Comparison of ENCODE assay signal across 8 cellular contexts in genomic region chr2:64595397-64596160, GRCh38.
DNase-seq lines count a peak whose midpoint lies in the region; ATAC-seq, FAIRE-seq and TF ChIP-seq lines count a peak whose summit lies in the region.

No MANE protein-coding gene starts in this region.

- no peak for ATAC-seq in GM18519 (IDR thresholded peaks at IDR 0.05; ENCODE audit: low FRiP score, unreplicated experiment)

- H3K4me3 ChIP-seq in AG09309 (ENCODE audit: control insufficient read depth, low read depth, low read length) = no peak overlapping the region
- H3K4me3 ChIP-seq in astrocyte of the cerebellum (ENCODE audit: low read depth, low read length) = no peak overlapping the region

- in situ Hi-C loops in astrocyte of the cerebellum (cut with HindIII; ENCODE audit: low sequenced_read_pairs) = no loop called here

- TF ChIP-seq CTCF in AG09309 (IDR thresholded peaks at IDR 0.05; ENCODE audit: control insufficient read depth, insufficient read depth, low read depth, low read length, missing control alignments) (peak; percentile 23), astrocyte of the cerebellum (IDR thresholded peaks at IDR 0.05; ENCODE audit: low read depth, low read length, missing control alignments) (peak; percentile 47)

- FAIRE-seq in HTR-8/SVneo (lab: Jason Lieb, UNC) = no peak

- no peak for DNase-seq in AG09309 (ENCODE audit: low read depth)
- DNase-seq in HTR-8/SVneo (ENCODE audit: insufficient read length, low spot score) = peak; percentile 62
- DNase-seq in astrocyte of the cerebellum (ENCODE audit: low read depth) = peak; percentile 16
- peak; percentile 61 for DNase-seq in left kidney (ENCODE audit: low read depth, low spot score)
- no peak for DNase-seq in NOMO-1 treated with dmso at 0.1 percent for 144 hours (lab: John Stamatoyannopoulos, UW; ENCODE audit: unreplicated experiment)
- no peak for DNase-seq in anterior cingulate cortex (lab: John Stamatoyannopoulos, UW)
- DNase-seq in SKM-1 treated with dmso at 0.1 percent for 144 hours (lab: John Stamatoyannopoulos, UW; ENCODE audit: unreplicated experiment) = no peak

Comparison
In these comparisons a context has a peak if more than half of its experiments do, and no peak if none do; other contexts are left out.
1. DNase-seq: peak in HTR-8/SVneo (single experiment), astrocyte of the cerebellum (single experiment) and left kidney (single experiment); none in AG09309 (single experiment), NOMO-1 treated with dmso at 0.1 percent for 144 hours (single experiment), anterior cingulate cortex (0 of 58) and SKM-1 treated with dmso at 0.1 percent for 144 hours (single experiment).